In genomic region chr12:65695077-65695865, GRCh38 we compare ENCODE assay signal across 8 cellular contexts.
DNase-seq lines count a peak whose midpoint lies in the region; ATAC-seq, FAIRE-seq and TF ChIP-seq lines count a peak whose summit lies in the region.
"Had no signal": no experiment of that assay in that cellular context is flagged by ENCODE, and none has a peak within 500 bp of the region (broad histone marks: within the 10 kb centered on the region; RNA-seq: fewer than 3 reads in every experiment).

No MANE protein-coding gene starts in this region.

- H3K27me3 ChIP-seq in hepatocyte (no peaks in the 10 kb centered on the region), spleen (replicated peaks in 1 of 7) (no peaks in the 10 kb centered on the region)

- H3K9me3 ChIP-seq in hepatocyte (ENCODE audit: low read depth) (no peaks in the 10 kb centered on the region), spleen (no peaks in the 10 kb centered on the region)

- intact Hi-C loops in spleen (cut with DNase I; ENCODE audit: low total_unique reads), result no loop called here

- H3K36me3 ChIP-seq in hepatocyte (replicated peaks; ENCODE audit: insufficient read depth, low read depth), result no peaks in the 10 kb centered on the region
- no peaks in the 10 kb centered on the region for H3K36me3 ChIP-seq in spleen

- peak overlapping the region; percentile 41 for H3K27ac ChIP-seq in hepatocyte
- no peak overlapping the region for H3K27ac ChIP-seq in spleen

- H3K9me2 ChIP-seq in hepatocyte (replicated peaks; ENCODE audit: insufficient read depth), result no peaks in the 10 kb centered on the region

- TF ChIP-seq CTCF in HFF-Myc (IDR thresholded peaks at IDR 0.05; ENCODE audit: low read depth, low read length, missing control alignments) (no peak), hepatocyte (IDR thresholded peaks at IDR 0.05; ENCODE audit: poor library complexity) (no peak), spleen (IDR thresholded peaks at IDR 0.05 in 8 of 11, conservative IDR thresholded peaks at IDR 0.05 in 3 of 11) (no peak)

- no peaks in the 10 kb centered on the region for H3K4me1 ChIP-seq in hepatocyte (ENCODE audit: insufficient read depth)
- no peaks in the 10 kb centered on the region for H3K4me1 ChIP-seq in spleen

- WGBS in hepatocyte (ENCODE audit: low lambda C conversion rate, missing lambda C conversion rate), result 25% methylated on average over 4 of the region's 4 CpGs
- WGBS in spleen, 5 donors, result 46 to 65% (median 61%) methylated on average over 4 of the region's 4 CpGs

- no peaks in the 10 kb centered on the region for H3K4me1 Mint-ChIP-seq in T-cell

- H4K20me1 ChIP-seq in hepatocyte (ENCODE audit: insufficient read depth, poor library complexity, severe bottlenecking), result no peaks in the 10 kb centered on the region

- no peak overlapping the region for H3K4me2 ChIP-seq in hepatocyte

- H3K27me3 Mint-ChIP-seq in T-cell, result peaks cover 0 to 7% of the 10 kb centered on the region in 2 donors

- TF ChIP-seq POLR2A in spleen (IDR thresholded peaks at IDR 0.05), result no peak

- no peak overlapping the region for H3K4me3 Mint-ChIP-seq in T-cell
- H3K4me3 Mint-ChIP-seq: activated CD8-positive, alpha-beta T cell treated with anti-CD3 and anti-CD28 coated beads for 36 hours had no signal

- H3K9me3 Mint-ChIP-seq in T-cell, result no peaks in the 10 kb centered on the region
- H3K9me3 Mint-ChIP-seq: activated CD8-positive, alpha-beta T cell treated with anti-CD3 and anti-CD28 coated beads for 36 hours had no signal

- CTCF ChIA-PET in T-cell (lab: Charles Lee), result no interaction called here

- no peak for ATAC-seq in T-cell (replicated peaks in 1 of 4)
- ATAC-seq: activated CD8-positive, alpha-beta T cell treated with anti-CD3 and anti-CD28 coated beads for 36 hours had no signal

- H3K27ac Mint-ChIP-seq in T-cell, result no peak overlapping the region
- H3K27ac Mint-ChIP-seq: activated CD8-positive, alpha-beta T cell treated with anti-CD3 and anti-CD28 coated beads for 36 hours had no signal

- H3K4me3 ChIP-seq in HFF-Myc (replicated peaks; ENCODE audit: low read depth, low read length), result no peak overlapping the region
- H3K4me3 ChIP-seq in hepatocyte, result no peak overlapping the region
- no peak overlapping the region for H3K4me3 ChIP-seq in spleen

- POLR2A ChIA-PET in T-cell (lab: Charles Lee), result interaction anchor here in 1 of 2 donors (0.6 kb wide), 1 partner anchor 14 kb away, joined by 3 read pairs; no protein-coding TSS in a partner anchor

- H2AFZ ChIP-seq in hepatocyte, result no peak overlapping the region

- no peaks in the 10 kb centered on the region for H3K79me2 ChIP-seq in hepatocyte

- peak; percentile 88 for FAIRE-seq in TTC549 (lab: Jason Lieb, UNC)

- peak; percentile 72 for DNase-seq in HFF-Myc (ENCODE audit: extremely low read depth, low read depth)
- peak; percentile 69 for DNase-seq in hepatocyte (ENCODE audit: low spot score)
- peak; percentile 95 for DNase-seq in stromal cell of bone marrow (ENCODE audit: low read depth)
- no peak for DNase-seq in T-cell
- DNase-seq in spleen, result no peak
- DNase-seq in OCI-M2 (lab: John Stamatoyannopoulos, UW; ENCODE audit: unreplicated experiment), result no peak
- DNase-seq: activated CD8-positive, alpha-beta T cell treated with anti-CD3 and anti-CD28 coated beads for 36 hours had no signal

- H3K36me3 Mint-ChIP-seq in T-cell, result no peaks in the 10 kb centered on the region

Comparison
In these comparisons a context has a peak if more than half of its experiments do, and no peak if none do; other contexts are left out.
1. DNase-seq: peak in HFF-Myc (single experiment), hepatocyte (single experiment) and stromal cell of bone marrow (single experiment); none in T-cell (0 of 34), spleen (single experiment) and OCI-M2 (single experiment).